ENCODE assay signal across 1 cellular context in the genomic region with DNA sequence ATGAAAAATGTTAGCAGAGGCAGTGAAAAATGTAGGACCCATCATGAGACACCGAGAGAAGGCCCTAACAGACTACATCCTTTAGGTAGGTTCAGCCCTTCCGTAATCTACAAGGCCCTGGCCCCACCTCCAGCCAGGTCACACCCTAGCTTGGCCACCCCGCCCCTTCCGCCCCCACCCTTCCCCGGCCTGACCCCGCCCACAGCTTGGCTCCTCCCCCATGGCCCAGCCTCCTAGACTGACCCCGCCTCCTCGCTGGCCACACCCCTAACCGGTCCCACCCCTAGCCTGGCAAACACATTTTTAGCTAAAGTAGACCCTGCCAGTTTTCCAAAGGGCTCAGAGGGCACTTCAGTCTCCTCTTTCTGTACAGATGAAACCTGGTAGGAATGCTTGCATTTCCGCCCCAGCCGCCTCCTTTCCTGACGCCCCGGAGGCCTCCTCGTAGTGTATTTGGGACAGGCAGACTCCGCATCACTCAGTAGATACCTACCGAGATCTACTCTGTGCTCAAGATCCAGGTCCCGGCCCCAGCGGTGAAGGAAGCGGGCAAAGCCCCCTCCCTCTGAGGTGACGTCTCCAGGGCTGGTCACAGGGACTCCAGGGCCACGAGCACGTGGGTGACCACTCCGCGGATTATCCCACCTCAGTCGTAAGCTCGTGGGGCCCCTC.
TF ChIP-seq lines count a peak whose summit lies in the region.

No MANE protein-coding gene starts in this region.

TF ChIP-seq in K562, 482 proteins besides CTCF, POLR2A, EP300 and RAD21 (continued from another document):
- TF ChIP-seq, protein P1, sequence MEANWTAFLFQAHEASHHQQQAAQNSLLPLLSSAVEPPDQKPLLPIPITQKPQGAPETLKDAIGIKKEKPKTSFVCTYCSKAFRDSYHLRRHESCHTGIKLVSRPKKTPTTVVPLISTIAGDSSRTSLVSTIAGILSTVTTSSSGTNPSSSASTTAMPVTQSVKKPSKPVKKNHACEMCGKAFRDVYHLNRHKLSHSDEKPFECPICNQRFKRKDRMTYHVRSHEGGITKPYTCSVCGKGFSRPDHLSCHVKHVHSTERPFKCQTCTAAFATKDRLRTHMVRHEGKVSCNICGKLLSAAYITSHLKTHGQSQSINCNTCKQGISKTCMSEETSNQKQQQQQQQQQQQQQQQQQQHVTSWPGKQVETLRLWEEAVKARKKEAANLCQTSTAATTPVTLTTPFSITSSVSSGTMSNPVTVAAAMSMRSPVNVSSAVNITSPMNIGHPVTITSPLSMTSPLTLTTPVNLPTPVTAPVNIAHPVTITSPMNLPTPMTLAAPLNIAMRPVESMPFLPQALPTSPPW (CRISPR knock-in tag; IDR thresholded peaks at IDR 0.05): peak; percentile 59
